32 cellular contexts compared by ENCODE assay signal in the genomic region with DNA sequence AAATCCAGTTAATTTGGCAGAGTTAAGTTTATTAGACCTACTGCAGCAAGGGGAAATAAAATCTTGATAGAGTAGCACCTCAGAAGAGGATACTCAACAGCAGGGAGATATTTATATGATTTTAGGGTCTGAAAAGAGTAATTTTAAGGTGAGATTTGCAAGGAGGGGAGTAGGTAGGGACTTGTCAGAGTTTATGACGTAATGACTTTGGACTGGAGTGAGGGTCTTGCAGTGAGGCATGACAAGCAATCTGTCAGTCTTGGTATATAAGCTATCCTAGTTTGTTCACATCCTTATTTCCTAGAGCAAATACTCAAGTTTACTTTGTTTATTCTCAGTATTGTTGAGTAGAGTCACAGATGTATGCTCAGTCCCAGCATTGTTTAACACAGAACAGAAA.
DNase-seq lines count a peak whose midpoint lies in the region; ATAC-seq, FAIRE-seq and TF ChIP-seq lines count a peak whose summit lies in the region.
"Had no signal": no experiment of that assay in that cellular context is flagged by ENCODE, and none has a peak within 500 bp of the region (broad histone marks: within the 10 kb centered on the region; RNA-seq: fewer than 3 reads in every experiment).

No MANE protein-coding gene starts in this region.

- H3K9me3 ChIP-seq in HepG2 (ENCODE audit: low read length) (peaks cover 50% of the 10 kb centered on the region), right lobe of liver (no peaks in the 10 kb centered on the region)
- H3K9me3 ChIP-seq: A549, BE2C, BLaER1, Caco-2 had no signal

- BruUV-seq in HepG2 (replicated peaks; lab: Mats Ljungman, UMichigan) = no TSS peak

- H3K4me3 ChIP-seq in HepG2 (replicated peaks in 1 of 3; ENCODE audit: insufficient read depth in 1 of 3, low read depth in 2 of 3, low read length in 3 of 3) = no peak overlapping the region
- H3K4me3 ChIP-seq in right lobe of liver = no peak overlapping the region
- H3K4me3 ChIP-seq: A549; BLaER1; BLaER1 treated with 17β-estradiol and CSF1 and Interleukin-3, amounts not matched to agents 10 nM and 100 nM had no signal

- no peak for TF ChIP-seq RAD21 in HepG2 (CRISPR knock-in tag; IDR thresholded peaks at IDR 0.05)

- H2AFZ ChIP-seq in HepG2 (ENCODE audit: low read length) = no peak overlapping the region

- H3K27ac ChIP-seq in HepG2 (ENCODE audit: extremely low read length, insufficient read depth, low read length) (no peak overlapping the region), right lobe of liver (no peak overlapping the region)
- H3K27ac ChIP-seq: 22Rv1; A549; BLaER1; BLaER1 treated with 17β-estradiol and CSF1 and Interleukin-3, amounts not matched to agents 10 nM and 100 nM; C4-2B had no signal

- ATAC-seq in HepG2 = no peak
- ATAC-seq in right lobe of liver = no peak
- ATAC-seq: A549; CD8-positive, alpha-beta T cell had no signal

- no peak overlapping the region for H3K4me2 ChIP-seq in HepG2 (ENCODE audit: low read depth, low read length)
- H3K4me2 ChIP-seq: A549; BLaER1; BLaER1 treated with 17β-estradiol and CSF1 and Interleukin-3, amounts not matched to agents 10 nM and 100 nM had no signal

- TF ChIP-seq EP300 in HepG2 (IDR thresholded peaks at IDR 0.05; ENCODE audit: low read depth in 2 of 2, low read length in 2 of 2) (no peak), HepG2 (CRISPR knock-in tag; IDR thresholded peaks at IDR 0.05; ENCODE audit: borderline replicate concordance) (no peak)

- H4K20me1 ChIP-seq in HepG2 (ENCODE audit: insufficient read depth, low read length) = no peaks in the 10 kb centered on the region
- H4K20me1 ChIP-seq: BLaER1; BLaER1 treated with 17β-estradiol and CSF1 and Interleukin-3, amounts not matched to agents 10 nM and 100 nM had no signal

- DNase-seq in DMS53 (lab: John Stamatoyannopoulos, UW) (peak; percentile 18), DMS53 treated with DMSO at 0.1 percent for 48 hours (lab: John Stamatoyannopoulos, UW; ENCODE audit: unreplicated experiment) (no peak), HepG2 (ENCODE audit: low spot score) (no peak), right lobe of liver (no peak), H54 (ENCODE audit: insufficient read length, low spot score) (no peak), KBM-7 (no peak)
- DNase-seq: 8988T; ACHN; AML-193; BE2C; C1 segment of cervical spinal cord; Caco-2; Calu3; CD4-positive, alpha-beta memory T cell; CD4-positive, alpha-beta T cell; CD4-positive, CD25-positive, alpha-beta regulatory T cell; CD8-positive, alpha-beta memory T cell; CD8-positive, alpha-beta T cell; COR-L47; DMS 273 treated with DMSO at 0.1 percent for 48 hours; DMS153; DMS79; DMS79 treated with DMSO at 0.1 percent for 48 hours; DND-41; EL had no signal

- CTCF ChIA-PET in HepG2 (lab: Yijun Ruan, JAX; ENCODE audit: low intra/inter-chr PET ratio, low total read pairs) = no interaction called here

- FAIRE-seq in HepG2 (lab: Jason Lieb, UNC) (no peak), H54 (lab: Jason Lieb, UNC) (peak; percentile 80)
- FAIRE-seq: A204.1, A549, D721Med had no signal

- H3K27me3 ChIP-seq in HepG2 (ENCODE audit: control insufficient read depth in 1 of 2, insufficient read depth in 2 of 2, low read length in 2 of 2) = no peaks in the 10 kb centered on the region
- H3K27me3 ChIP-seq in right lobe of liver = no peaks in the 10 kb centered on the region
- H3K27me3 ChIP-seq: BE2C; BLaER1; BLaER1 treated with 17β-estradiol and CSF1 and Interleukin-3, amounts not matched to agents 10 nM and 100 nM had no signal

- no peak for TF ChIP-seq CTCF in HepG2 (CRISPR knock-in tag; IDR thresholded peaks at IDR 0.05)
- no peak for TF ChIP-seq CTCF in right lobe of liver (IDR thresholded peaks at IDR 0.05)

- POLR2A ChIA-PET in HepG2 (lab: Yijun Ruan, JAX) = no interaction called here

- H3K9ac ChIP-seq in HepG2 (ENCODE audit: insufficient read depth, low read depth, low read length) = no peak overlapping the region
- H3K9ac ChIP-seq: BLaER1; BLaER1 treated with 17β-estradiol and CSF1 and Interleukin-3, amounts not matched to agents 10 nM and 100 nM had no signal

- TF ChIP-seq POLR2A in HepG2 (IDR thresholded peaks at IDR 0.05; ENCODE audit: insufficient read depth in 1 of 2, low read depth in 2 of 2, low read length in 2 of 2) (no peak), right lobe of liver (IDR thresholded peaks at IDR 0.05) (no peak), H54 (IDR thresholded peaks at IDR 0.05; ENCODE audit: low read depth, low read length) (no peak)

- in situ Hi-C loops in HepG2 (cut with HindIII; ENCODE audit: extremely low pct_ligation_motif_present, low pct_unique_long_range_greater_than_20kb) (no loop called here), KBM-7 (cut with MboI; ENCODE audit: low pct_unique_long_range_greater_than_20kb, low sequenced_read_pairs) (no loop called here)

- intact Hi-C loops in HepG2 (cut with micrococcal nuclease; ENCODE audit: unreplicated experiment) = no loop called here
- intact Hi-C loops in right lobe of liver (cut with DNase I) = no loop called here

- WGBS in HepG2 (ENCODE audit: low lambda C conversion rate) = 0% methylated on average over 1 of the region's 1 CpG
- WGBS in right lobe of liver (ENCODE audit: insufficient coverage, low coverage, low lambda C conversion rate, missing lambda C conversion rate) = 53% methylated on average over 1 of the region's 1 CpG

- no peaks in the 10 kb centered on the region for H3K4me1 ChIP-seq in HepG2 (ENCODE audit: insufficient read depth, low read length)
- no peaks in the 10 kb centered on the region for H3K4me1 ChIP-seq in right lobe of liver
- H3K4me1 ChIP-seq: A549; BE2C; BLaER1; BLaER1 treated with 17β-estradiol and CSF1 and Interleukin-3, amounts not matched to agents 10 nM and 100 nM; Caco-2 had no signal

- H3K36me3 ChIP-seq in HepG2 (replicated peaks in 1 of 2; ENCODE audit: control insufficient read depth in 1 of 2, insufficient read depth in 2 of 2, low read length in 2 of 2) (no peaks in the 10 kb centered on the region), right lobe of liver (no peaks in the 10 kb centered on the region)
- H3K36me3 ChIP-seq: BE2C; BLaER1; BLaER1 treated with 17β-estradiol and CSF1 and Interleukin-3, amounts not matched to agents 10 nM and 100 nM had no signal

- no peaks in the 10 kb centered on the region for H3K79me2 ChIP-seq in HepG2 (ENCODE audit: insufficient read depth, low read length)

TF ChIP-seq in HepG2, 621 proteins besides CTCF, POLR2A, EP300 and RAD21:
- TF ChIP-seq ATF7 (IDR thresholded peaks at IDR 0.05) (peak; percentile 92), ATF7 (CRISPR knock-in tag; IDR thresholded peaks at IDR 0.05) (no peak), CREB1 (IDR thresholded peaks at IDR 0.05) (peak; percentile 80), CREB1 (CRISPR knock-in tag; IDR thresholded peaks at IDR 0.05) (no peak), IRX3 (CRISPR knock-in tag; IDR thresholded peaks at IDR 0.05; ENCODE audit: borderline replicate concordance, low read depth) (no peak)
- TF ChIP-seq, protein P1, sequence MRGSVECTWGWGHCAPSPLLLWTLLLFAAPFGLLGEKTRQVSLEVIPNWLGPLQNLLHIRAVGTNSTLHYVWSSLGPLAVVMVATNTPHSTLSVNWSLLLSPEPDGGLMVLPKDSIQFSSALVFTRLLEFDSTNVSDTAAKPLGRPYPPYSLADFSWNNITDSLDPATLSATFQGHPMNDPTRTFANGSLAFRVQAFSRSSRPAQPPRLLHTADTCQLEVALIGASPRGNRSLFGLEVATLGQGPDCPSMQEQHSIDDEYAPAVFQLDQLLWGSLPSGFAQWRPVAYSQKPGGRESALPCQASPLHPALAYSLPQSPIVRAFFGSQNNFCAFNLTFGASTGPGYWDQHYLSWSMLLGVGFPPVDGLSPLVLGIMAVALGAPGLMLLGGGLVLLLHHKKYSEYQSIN (CRISPR knock-in tag; IDR thresholded peaks at IDR 0.05; ENCODE audit: borderline replicate concordance) = no peak
